In the genomic region with DNA sequence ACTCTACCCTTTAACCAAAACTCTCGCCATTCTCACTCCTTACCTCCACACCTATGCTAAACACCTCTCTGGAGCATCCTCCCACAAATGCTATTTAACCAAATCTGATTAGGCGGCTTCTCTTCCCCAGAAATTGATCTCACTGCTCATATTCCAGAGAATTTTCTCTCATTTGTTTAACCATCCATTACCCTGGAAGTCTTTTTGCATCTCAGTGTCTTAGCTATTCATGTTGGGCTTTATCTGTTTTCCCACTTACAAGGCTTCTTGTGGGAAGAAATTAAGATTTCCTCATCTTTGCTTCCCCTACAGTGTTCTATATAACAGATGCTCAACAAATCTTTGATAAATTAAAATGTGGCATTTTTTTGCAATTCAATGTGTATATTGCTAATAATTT, we compare ENCODE assay signal across 22 cellular contexts.
"Had no signal": no experiment of that assay in that cellular context is flagged by ENCODE, and none has a peak within 500 bp of the region (broad histone marks: within the 10 kb centered on the region; RNA-seq: fewer than 3 reads in every experiment).

No MANE protein-coding gene starts in this region.

- H3K4me3 Mint-ChIP-seq: immature natural killer cell; naive thymus-derived CD8-positive, alpha-beta T cell; nephron; stimulated activated naive B cell treated with anti-CD40 and anti-IgM and Interleukin-4, amounts not matched to agents 10 μg/mL and 1 μg/mL and 100 μg/mL, for 72 hours had no signal

- H3K27me3 Mint-ChIP-seq: naive thymus-derived CD8-positive, alpha-beta T cell; progenitor cell of endocrine pancreas; stimulated activated naive B cell treated with anti-CD40 and anti-IgM and Interleukin-4, amounts not matched to agents 10 μg/mL and 1 μg/mL and 100 μg/mL, for 72 hours had no signal

- DNase-seq: hippocampal formation; immature natural killer cell; kidney; left colon; left lung; lower lobe of right lung; mammary epithelial cell; mesenchymal stem cell; naive thymus-derived CD8-positive, alpha-beta T cell; ovary; right lobe of liver; stimulated activated CD4-positive, alpha-beta T cell treated with anti-CD3 and anti-CD28 coated beads, Interleukin-1b, Interleukin-23, amount 100 ng/mL, for 48 hours; stimulated activated CD4-positive, alpha-beta T cell treated with anti-CD3 and anti-CD28 coated beads, Interleukin-2, amount 100 ng/mL, for 48 hours; stimulated activated CD4-positive, alpha-beta T cell treated with anti-CD3 and anti-CD28 coated beads, Interleukin-4, amount 100 ng/mL, for 4 hours; stimulated activated naive B cell treated with anti-CD40 and anti-IgM and Interleukin-4, amounts not matched to agents 10 μg/mL and 1 μg/mL and 100 μg/mL, for 72 hours; stimulated activated naive CD8-positive, alpha-beta T cell treated with anti-CD3 and anti-CD28 coated beads, Interleukin-15, Interleukin-2, amounts not matched to agents 100 U/mL and 50 U/mL, for 24 hours; stomach; tibial artery; trophoblast cell; upper lobe of right lung had no signal

- ATAC-seq: left colon; left lung; lower lobe of right lung; naive thymus-derived CD8-positive, alpha-beta T cell; right lobe of liver; stimulated activated naive B cell treated with anti-CD40 and anti-IgM and Interleukin-4, amounts not matched to agents 10 μg/mL and 1 μg/mL and 100 μg/mL, for 72 hours; stimulated activated naive CD8-positive, alpha-beta T cell treated with anti-CD3 and anti-CD28 coated beads, Interleukin-15, Interleukin-2, amounts not matched to agents 100 U/mL and 50 U/mL, for 24 hours; upper lobe of right lung had no signal

- H3K9me3 Mint-ChIP-seq: immature natural killer cell; naive thymus-derived CD8-positive, alpha-beta T cell; nephron; stimulated activated naive B cell treated with anti-CD40 and anti-IgM and Interleukin-4, amounts not matched to agents 10 μg/mL and 1 μg/mL and 100 μg/mL, for 72 hours had no signal

- H3K27ac Mint-ChIP-seq: nephron; progenitor cell of endocrine pancreas; stimulated activated naive B cell treated with anti-CD40 and anti-IgM and Interleukin-4, amounts not matched to agents 10 μg/mL and 1 μg/mL and 100 μg/mL, for 72 hours had no signal
